8 cellular contexts compared by ENCODE assay signal in the genomic region with DNA sequence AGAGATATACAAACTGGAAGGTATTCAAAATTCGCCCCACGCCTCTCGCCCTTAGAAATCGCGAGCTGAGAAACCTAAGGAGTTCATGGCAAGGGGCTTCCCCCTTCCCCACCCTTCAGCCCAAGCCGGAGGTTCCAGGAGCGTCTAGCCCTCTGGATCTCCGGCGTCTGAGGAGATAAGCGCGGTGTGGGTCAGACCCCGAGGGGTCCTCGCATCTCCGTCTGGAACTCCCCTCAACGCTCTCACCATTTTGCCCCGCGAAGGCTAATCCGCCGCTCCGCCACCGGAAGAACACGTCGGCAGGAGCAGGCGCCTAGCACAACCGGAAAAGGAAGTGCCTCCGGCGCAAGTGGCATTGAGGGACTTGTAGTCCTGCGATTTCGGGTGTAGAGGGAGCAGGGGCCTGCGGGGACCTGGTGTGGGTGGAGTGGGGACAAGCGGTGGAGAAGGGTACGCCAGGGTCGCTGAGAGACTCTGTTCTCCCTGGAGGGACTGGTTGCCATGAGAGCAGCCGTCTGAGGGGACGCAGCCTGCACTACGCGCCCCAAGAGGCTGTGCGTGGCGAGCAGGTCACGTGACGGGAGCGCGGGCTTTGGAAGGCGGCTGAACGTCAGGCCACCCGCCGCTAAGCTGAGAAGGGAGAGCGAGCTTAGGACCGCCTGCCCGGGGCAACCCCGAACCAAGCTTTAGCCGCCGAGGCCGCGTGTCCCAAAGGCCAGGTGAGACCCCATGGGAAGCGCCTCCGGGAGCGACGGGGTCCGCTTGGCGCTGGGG. TPM values are rescaled to one million over a fixed set of nuclear protein-coding genes. Genes with fewer than 3 reads are reported as not detected.
DNase-seq lines count a peak whose midpoint lies in the region; ATAC-seq and TF ChIP-seq lines count a peak whose summit lies in the region.

A gene with protein sequence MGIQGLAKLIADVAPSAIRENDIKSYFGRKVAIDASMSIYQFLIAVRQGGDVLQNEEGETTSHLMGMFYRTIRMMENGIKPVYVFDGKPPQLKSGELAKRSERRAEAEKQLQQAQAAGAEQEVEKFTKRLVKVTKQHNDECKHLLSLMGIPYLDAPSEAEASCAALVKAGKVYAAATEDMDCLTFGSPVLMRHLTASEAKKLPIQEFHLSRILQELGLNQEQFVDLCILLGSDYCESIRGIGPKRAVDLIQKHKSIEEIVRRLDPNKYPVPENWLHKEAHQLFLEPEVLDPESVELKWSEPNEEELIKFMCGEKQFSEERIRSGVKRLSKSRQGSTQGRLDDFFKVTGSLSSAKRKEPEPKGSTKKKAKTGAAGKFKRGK (plus strand): TSS at position 602 of the 774 bp plus-strand sequence. CDS start 2,451 bp downstream, outside the sequence.
TMEM258 (minus strand) TSS at position 290 of the 774 bp plus-strand sequence; CDS start at position 249, 41 bp downstream.

- DNase-seq in Daoy (ENCODE audit: low read depth), result peak; percentile 94
- DNase-seq in GOT3 (lab: John Stamatoyannopoulos, UW), result peak; percentile 80
- peak; percentile 82 for DNase-seq in LNCaP clone FGC (ENCODE audit: low read depth)
- peak; percentile 95 for DNase-seq in RWPE2 (ENCODE audit: low spot score)
- peak; percentile 87 for DNase-seq in activated T-helper 2 cell treated with anti-CD3 and anti-CD28 coated beads, Interferon-gamma antibody, Interleukin-2, Interleukin-4, amounts not matched to agents 10 μg/mL and 5 μg/mL and 100 μg/mL, durations not matched to agents 14 hours and 24 hours and 36 hours (ENCODE audit: low spot score)
- DNase-seq in fibroblast of peridontal ligament (ENCODE audit: extremely low read depth), result peak; percentile 93
- DNase-seq in stimulated activated naive CD8-positive, alpha-beta T cell treated with anti-CD3 and anti-CD28 coated beads, Interleukin-15, Interleukin-2, amounts not matched to agents 100 U/mL and 50 U/mL, for 24 hours, result peak; percentile 91

- H3K36me3 Mint-ChIP-seq in activated T-helper 2 cell treated with anti-CD3 and anti-CD28 coated beads, Interferon-gamma antibody, Interleukin-2, Interleukin-4, amounts not matched to agents 10 μg/mL and 5 μg/mL and 100 μg/mL, durations not matched to agents 14 hours and 24 hours and 36 hours (ENCODE audit: low read depth), result peaks cover 69% of the 10 kb centered on the region
- peaks cover 22% of the 10 kb centered on the region for H3K36me3 Mint-ChIP-seq in nephron (ENCODE audit: low read depth)

- H3K4me3 ChIP-seq in LNCaP clone FGC (ENCODE audit: low read depth, low read length) (peak within 1 kb of the TSS; percentile 86), RWPE2 (ENCODE audit: severe bottlenecking) (peak within 1 kb of the TSS; percentile 66)

- H3K27me3 Mint-ChIP-seq in activated T-helper 2 cell treated with anti-CD3 and anti-CD28 coated beads, Interferon-gamma antibody, Interleukin-2, Interleukin-4, amounts not matched to agents 10 μg/mL and 5 μg/mL and 100 μg/mL, durations not matched to agents 14 hours and 24 hours and 36 hours (ENCODE audit: low read depth), result no peaks in the 10 kb centered on the region
- no peaks in the 10 kb centered on the region for H3K27me3 Mint-ChIP-seq in nephron (ENCODE audit: low read depth)

- H3K9me3 Mint-ChIP-seq in activated T-helper 2 cell treated with anti-CD3 and anti-CD28 coated beads, Interferon-gamma antibody, Interleukin-2, Interleukin-4, amounts not matched to agents 10 μg/mL and 5 μg/mL and 100 μg/mL, durations not matched to agents 14 hours and 24 hours and 36 hours, result no peaks in the 10 kb centered on the region
- no peaks in the 10 kb centered on the region for H3K9me3 Mint-ChIP-seq in nephron

- H3K4me1 ChIP-seq in RWPE2 (ENCODE audit: insufficient read depth, poor library complexity, severe bottlenecking), result peaks cover 10% of the 10 kb centered on the region

- H3K4me1 Mint-ChIP-seq in activated T-helper 2 cell treated with anti-CD3 and anti-CD28 coated beads, Interferon-gamma antibody, Interleukin-2, Interleukin-4, amounts not matched to agents 10 μg/mL and 5 μg/mL and 100 μg/mL, durations not matched to agents 14 hours and 24 hours and 36 hours (ENCODE audit: low read depth), result peaks cover 45% of the 10 kb centered on the region
- peaks cover 21% of the 10 kb centered on the region for H3K4me1 Mint-ChIP-seq in nephron

- TF ChIP-seq CTCF in LNCaP clone FGC (IDR thresholded peaks at IDR 0.05; ENCODE audit: control insufficient read depth, extremely low read depth, insufficient read depth) (no peak), RWPE2 (IDR thresholded peaks at IDR 0.05; ENCODE audit: poor library complexity, severe bottlenecking) (no peak), nephron (IDR thresholded peaks at IDR 0.05; ENCODE audit: unreplicated experiment in 3 of 3) (no peak)

- H3K36me3 ChIP-seq in RWPE2 (ENCODE audit: low read depth), result peaks cover 66% of the 10 kb centered on the region

- ATAC-seq in RWPE2 (ENCODE audit: low read depth), result peak; percentile 85
- ATAC-seq in stimulated activated naive CD8-positive, alpha-beta T cell treated with anti-CD3 and anti-CD28 coated beads, Interleukin-15, Interleukin-2, amounts not matched to agents 100 U/mL and 50 U/mL, for 24 hours, result peak; percentile 91

- H3K27ac ChIP-seq in RWPE2 (ENCODE audit: poor library complexity, severe bottlenecking), result peak within 1 kb of the TSS; percentile 79

- peak within 1 kb of the TSS; percentile 98 for H3K4me3 Mint-ChIP-seq in activated T-helper 2 cell treated with anti-CD3 and anti-CD28 coated beads, Interferon-gamma antibody, Interleukin-2, Interleukin-4, amounts not matched to agents 10 μg/mL and 5 μg/mL and 100 μg/mL, durations not matched to agents 14 hours and 24 hours and 36 hours (ENCODE audit: low read depth)
- H3K4me3 Mint-ChIP-seq in nephron, result peak within 1 kb of the TSS; percentile 92 to 96 (median 94)

- H3K27me3 ChIP-seq in RWPE2 (ENCODE audit: insufficient read depth, poor library complexity, severe bottlenecking), result no peaks in the 10 kb centered on the region

- intact Hi-C loops in activated T-helper 2 cell treated with anti-CD3 and anti-CD28 coated beads, Interferon-gamma antibody, Interleukin-2, Interleukin-4, amounts not matched to agents 10 μg/mL and 5 μg/mL and 100 μg/mL, durations not matched to agents 14 hours and 24 hours and 36 hours (cut with micrococcal nuclease), result loop anchor here (1.0 to 5.0 kb wide), 4 partner anchors 23 to 330 kb away; partner anchors contain the start of genes FADS3 and INCENP

- peak within 1 kb of the TSS; percentile 99 for H3K27ac Mint-ChIP-seq in activated T-helper 2 cell treated with anti-CD3 and anti-CD28 coated beads, Interferon-gamma antibody, Interleukin-2, Interleukin-4, amounts not matched to agents 10 μg/mL and 5 μg/mL and 100 μg/mL, durations not matched to agents 14 hours and 24 hours and 36 hours
- H3K27ac Mint-ChIP-seq in nephron, result peak within 1 kb of the TSS; percentile 97 to 99 (median 99)

- no peaks in the 10 kb centered on the region for H3K9me3 ChIP-seq in RWPE2 (ENCODE audit: severe bottlenecking)

RNA-seq across cellular contexts. Expression of the first gene that starts in this region (rescaled TPM):
- 145 and 148 TPM in 2 replicates for total RNA-seq in Daoy (2014; rRNA removed; shearing (Covaris generic))
- 130 and 131 TPM in 2 replicates for total RNA-seq in activated T-helper 2 cell treated with anti-CD3 and anti-CD28 coated beads, Interferon-gamma antibody, Interleukin-2, Interleukin-4, amounts not matched to agents 10 μg/mL and 5 μg/mL and 100 μg/mL, durations not matched to agents 14 hours and 24 hours and 36 hours

RNA-seq across cellular contexts. Expression of gene TMEM258, which starts in this region (rescaled TPM):
- 61.1 and 70.8 TPM in 2 replicates for total RNA-seq in Daoy (2014; rRNA removed; shearing (Covaris generic))
- total RNA-seq in activated T-helper 2 cell treated with anti-CD3 and anti-CD28 coated beads, Interferon-gamma antibody, Interleukin-2, Interleukin-4, amounts not matched to agents 10 μg/mL and 5 μg/mL and 100 μg/mL, durations not matched to agents 14 hours and 24 hours and 36 hours, result 187 and 192 TPM in 2 replicates

Comparison
In these comparisons a context has a peak if more than half of its experiments do, and no peak if none do; other contexts are left out.
1. Peak in every context shown above with its lines: DNase-seq, ATAC-seq, H3K4me3 ChIP-seq and H3K27ac ChIP-seq.